Comparison of ENCODE assay signal across 8 cellular contexts in genomic region chr9:97386733-97387503, GRCh38. TPM values are rescaled to one million over a fixed set of nuclear protein-coding genes. Genes with fewer than 3 reads are reported as not detected.
DNase-seq lines count a peak whose midpoint lies in the region; ATAC-seq, FAIRE-seq and TF ChIP-seq lines count a peak whose summit lies in the region.

No MANE protein-coding gene starts in this region.

- FAIRE-seq in urothelium cell line (lab: Jason Lieb, UNC): no peak

- no peak overlapping the region for H3K4me3 Mint-ChIP-seq in activated naive CD8-positive, alpha-beta T cell treated with anti-CD3 and anti-CD28 coated beads, Interleukin-2, amount 10 ng/mL, durations not matched to agents 7 days and 5 days

- in situ Hi-C loops in SK-MEL-5 (cut with HindIII; ENCODE audit: low pct_unique_long_range_greater_than_20kb, low sequenced_read_pairs): no loop called here

- H3K36me3 Mint-ChIP-seq in activated naive CD8-positive, alpha-beta T cell treated with anti-CD3 and anti-CD28 coated beads, Interleukin-2, amount 10 ng/mL, durations not matched to agents 7 days and 5 days: no peaks in the 10 kb centered on the region

- intact Hi-C loops in cardiac septum (cut with DNase I): no loop called here
- intact Hi-C loops in posterior cingulate gyrus (cut with DNase I): no loop called here

- no peaks in the 10 kb centered on the region for H3K9me3 Mint-ChIP-seq in activated naive CD8-positive, alpha-beta T cell treated with anti-CD3 and anti-CD28 coated beads, Interleukin-2, amount 10 ng/mL, durations not matched to agents 7 days and 5 days

- peak; percentile 98 for TF ChIP-seq CTCF in GM12865 (IDR thresholded peaks at IDR 0.05; ENCODE audit: insufficient read depth, low read depth, low read length, missing control alignments)

- ATAC-seq in activated naive CD8-positive, alpha-beta T cell treated with anti-CD3 and anti-CD28 coated beads, Interleukin-2, amount 10 ng/mL, durations not matched to agents 7 days and 5 days (ENCODE audit: low read depth): peak; percentile 64
- ATAC-seq in GM21381 (IDR thresholded peaks at IDR 0.05; ENCODE audit: unreplicated experiment): no peak

- peaks cover 10% of the 10 kb centered on the region for H3K4me1 Mint-ChIP-seq in activated naive CD8-positive, alpha-beta T cell treated with anti-CD3 and anti-CD28 coated beads, Interleukin-2, amount 10 ng/mL, durations not matched to agents 7 days and 5 days

- H3K27ac Mint-ChIP-seq in activated naive CD8-positive, alpha-beta T cell treated with anti-CD3 and anti-CD28 coated beads, Interleukin-2, amount 10 ng/mL, durations not matched to agents 7 days and 5 days: no peak overlapping the region

- no peak overlapping the region for H3K4me3 ChIP-seq in GM12865 (ENCODE audit: low read depth, low read length)

- peaks cover 6% of the 10 kb centered on the region for H3K27me3 Mint-ChIP-seq in activated naive CD8-positive, alpha-beta T cell treated with anti-CD3 and anti-CD28 coated beads, Interleukin-2, amount 10 ng/mL, durations not matched to agents 7 days and 5 days

- POLR2A ChIA-PET in activated naive CD8-positive, alpha-beta T cell treated with anti-CD3 and anti-CD28 coated beads, Interleukin-2, amount 10 ng/mL, durations not matched to agents 7 days and 5 days (lab: Charles Lee): interaction anchor here (1.2 kb wide), 1 partner anchor 10 kb away, joined by 3 read pairs; no protein-coding TSS in a partner anchor

- DNase-seq in GM12865 (ENCODE audit: low read depth): peak; percentile 74
- DNase-seq in Kasumi-1 (lab: John Stamatoyannopoulos, UW): peak; percentile 42 to 60
- DNase-seq in SK-MEL-5 (ENCODE audit: low read depth, low spot score): peak; percentile 77
- DNase-seq in activated naive CD8-positive, alpha-beta T cell treated with anti-CD3 and anti-CD28 coated beads, Interleukin-2, amount 10 ng/mL, durations not matched to agents 7 days and 5 days: peak; percentile 80
- DNase-seq in cardiac septum (ENCODE audit: low spot score): peak; percentile 79
- DNase-seq in posterior cingulate gyrus: peak; percentile 55 to 95 (median 80)
- DNase-seq in urothelium cell line (ENCODE audit: low spot score): peak; percentile 79

RNA-seq across cellular contexts. Expression of gene TDRD7, which starts 25.0 kb away (rescaled TPM):
- total RNA-seq in SK-MEL-5 (2014; rRNA removed; shearing (Covaris generic)): 92.8 and 97.1 TPM in 2 replicates
- 32.0 and 42.5 TPM in 2 replicates for polyA plus RNA-seq in SK-MEL-5 (2015; cell fraction: cytosol; rRNA removed)
- polyA plus RNA-seq in SK-MEL-5 (2015; cell fraction: nucleus; rRNA removed): 47.7 and 92.4 TPM in 2 replicates
- total RNA-seq in activated naive CD8-positive, alpha-beta T cell treated with anti-CD3 and anti-CD28 coated beads, Interleukin-2, amount 10 ng/mL, durations not matched to agents 7 days and 5 days: 10 to 100 TPM; 13.8 to 14.5 TPM
- total RNA-seq in cardiac septum: 8.8 TPM
